Comparison of ENCODE assay signal across 26 cellular contexts in the genomic region with DNA sequence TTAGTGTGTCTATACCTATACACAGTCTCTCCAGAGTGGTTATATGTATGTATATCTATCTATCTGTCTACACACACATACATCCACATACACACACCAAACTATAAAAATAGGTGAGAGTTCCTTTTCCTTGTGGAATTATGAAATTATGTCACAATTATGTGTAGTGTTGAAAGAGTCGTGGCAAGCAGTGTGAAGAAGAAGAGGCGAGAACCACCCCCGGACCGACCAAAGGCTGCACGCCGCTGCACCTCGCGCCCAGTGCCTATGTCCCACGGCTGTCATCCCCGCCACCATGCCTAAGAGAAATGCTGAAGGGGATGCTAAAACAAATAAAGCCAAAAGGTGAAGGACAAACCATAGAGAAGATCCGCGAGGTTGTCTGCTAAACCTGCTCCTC.
DNase-seq lines count a peak whose midpoint lies in the region; ATAC-seq, FAIRE-seq and TF ChIP-seq lines count a peak whose summit lies in the region.
"Had no signal": no experiment of that assay in that cellular context is flagged by ENCODE, and none has a peak within 500 bp of the region (broad histone marks: within the 10 kb centered on the region; RNA-seq: fewer than 3 reads in every experiment).

No MANE protein-coding gene starts in this region.

- no peaks in the 10 kb centered on the region for H3K9me3 Mint-ChIP-seq in neural progenitor cell
- H3K9me3 Mint-ChIP-seq: CD4-positive, alpha-beta T cell; CD8-positive, alpha-beta memory T cell had no signal

- peaks cover 2% of the 10 kb centered on the region for H3K27me3 Mint-ChIP-seq in neural progenitor cell (ENCODE audit: insufficient read depth, low read depth)
- H3K27me3 Mint-ChIP-seq: CD4-positive, alpha-beta T cell had no signal

- H3K36me3 ChIP-seq in HepG2 (replicated peaks in 1 of 2; ENCODE audit: control insufficient read depth in 1 of 2, insufficient read depth in 2 of 2, low read length in 2 of 2) (no peaks in the 10 kb centered on the region), right lobe of liver (no peaks in the 10 kb centered on the region), lower lobe of right lung (no peaks in the 10 kb centered on the region), neural progenitor cell (no peaks in the 10 kb centered on the region), MG63 (no peaks in the 10 kb centered on the region), brain microvascular endothelial cell (replicated peaks) (no peaks in the 10 kb centered on the region)
- H3K36me3 ChIP-seq: BE2C; BLaER1 treated with 17β-estradiol and CSF1 and Interleukin-3, amounts not matched to agents 10 nM and 100 nM had no signal

- no peaks in the 10 kb centered on the region for H3K4me1 Mint-ChIP-seq in neural progenitor cell
- H3K4me1 Mint-ChIP-seq: CD8-positive, alpha-beta memory T cell had no signal

- H3K27me3 ChIP-seq in HepG2 (ENCODE audit: control insufficient read depth in 1 of 2, insufficient read depth in 2 of 2, low read length in 2 of 2) (no peaks in the 10 kb centered on the region), right lobe of liver (no peaks in the 10 kb centered on the region), lower lobe of right lung (ENCODE audit: low read depth) (no peaks in the 10 kb centered on the region), neural progenitor cell (no peaks in the 10 kb centered on the region), MG63 (no peaks in the 10 kb centered on the region), brain microvascular endothelial cell (replicated peaks) (no peaks in the 10 kb centered on the region)
- H3K27me3 ChIP-seq: BE2C; BLaER1 treated with 17β-estradiol and CSF1 and Interleukin-3, amounts not matched to agents 10 nM and 100 nM had no signal

- FAIRE-seq in HepG2 (lab: Jason Lieb, UNC): no peak
- FAIRE-seq: A549, D721Med, GM12891, H1 had no signal

- TF ChIP-seq POLR2A in HepG2 (IDR thresholded peaks at IDR 0.05; ENCODE audit: insufficient read depth in 1 of 2, low read depth in 2 of 2, low read length in 2 of 2) (no peak), right lobe of liver (IDR thresholded peaks at IDR 0.05) (no peak)

- WGBS in HepG2 (ENCODE audit: low lambda C conversion rate): 45% methylated on average over 12 of the region's 12 CpGs
- WGBS in right lobe of liver (ENCODE audit: insufficient coverage, low coverage, low lambda C conversion rate, missing lambda C conversion rate): 78% methylated on average over 12 of the region's 12 CpGs

- no TSS peak for BruUV-seq in HepG2 (replicated peaks; lab: Mats Ljungman, UMichigan)

- no peak overlapping the region for H2AFZ ChIP-seq in HepG2 (ENCODE audit: low read length)
- H2AFZ ChIP-seq in neural progenitor cell (replicated peaks): no peak overlapping the region
- H2AFZ ChIP-seq: GM23248 had no signal

- POLR2A ChIA-PET in HepG2 (lab: Yijun Ruan, JAX): no interaction called here

- CTCF ChIA-PET in HepG2 (lab: Yijun Ruan, JAX; ENCODE audit: low intra/inter-chr PET ratio, low total read pairs): no interaction called here

- peak overlapping the region; percentile 10 for H3K27ac Mint-ChIP-seq in neural progenitor cell
- H3K27ac Mint-ChIP-seq: CD4-positive, alpha-beta T cell; CD8-positive, alpha-beta memory T cell had no signal

- H3K4me3 ChIP-seq in HepG2 (replicated peaks in 1 of 3; ENCODE audit: insufficient read depth in 1 of 3, low read depth in 2 of 3, low read length in 3 of 3): no peak overlapping the region
- no peak overlapping the region for H3K4me3 ChIP-seq in right lobe of liver
- H3K4me3 ChIP-seq in lower lobe of right lung: no peak overlapping the region
- H3K4me3 ChIP-seq in neural progenitor cell: no peak overlapping the region
- no peak overlapping the region for H3K4me3 ChIP-seq in MG63
- H3K4me3 ChIP-seq in brain microvascular endothelial cell (ENCODE audit: low read depth, low read length): no peak overlapping the region
- H3K4me3 ChIP-seq: A549; BLaER1 treated with 17β-estradiol and CSF1 and Interleukin-3, amounts not matched to agents 10 nM and 100 nM; GM23248 had no signal

- TF ChIP-seq CTCF in HepG2 (CRISPR knock-in tag; IDR thresholded peaks at IDR 0.05) (no peak), right lobe of liver (IDR thresholded peaks at IDR 0.05) (no peak), lower lobe of right lung (IDR thresholded peaks at IDR 0.05) (no peak), neural progenitor cell (IDR thresholded peaks at IDR 0.05) (no peak), brain microvascular endothelial cell (IDR thresholded peaks at IDR 0.05; ENCODE audit: low read depth, low read length, missing control alignments) (no peak)

- TF ChIP-seq EP300 in HepG2 (IDR thresholded peaks at IDR 0.05; ENCODE audit: low read depth in 2 of 2, low read length in 2 of 2): no peak
- no peak for TF ChIP-seq EP300 in HepG2 (CRISPR knock-in tag; IDR thresholded peaks at IDR 0.05; ENCODE audit: borderline replicate concordance)

- no peaks in the 10 kb centered on the region for H3F3A ChIP-seq in neural progenitor cell (ENCODE audit: low read depth)

- H4K20me1 ChIP-seq in HepG2 (ENCODE audit: insufficient read depth, low read length): no peaks in the 10 kb centered on the region
- H4K20me1 ChIP-seq in neural progenitor cell (ENCODE audit: low read depth): no peaks in the 10 kb centered on the region
- H4K20me1 ChIP-seq: BLaER1 treated with 17β-estradiol and CSF1 and Interleukin-3, amounts not matched to agents 10 nM and 100 nM had no signal

- intact Hi-C loops in HepG2 (cut with micrococcal nuclease; ENCODE audit: unreplicated experiment) (no loop called here), right lobe of liver (cut with DNase I) (no loop called here), lower lobe of right lung (cut with DNase I) (no loop called here)

- ATAC-seq in HepG2 (no peak), right lobe of liver (no peak), lower lobe of right lung (peak in 1 of 2 donors; percentile 50), HG03025 (IDR thresholded peaks at IDR 0.05; ENCODE audit: low FRiP score, unreplicated experiment) (no peak)
- ATAC-seq: A549 had no signal

- no peaks in the 10 kb centered on the region for H3K36me3 Mint-ChIP-seq in neural progenitor cell
- H3K36me3 Mint-ChIP-seq: CD14-positive monocyte; CD8-positive, alpha-beta memory T cell had no signal

- in situ Hi-C loops in HepG2 (cut with HindIII; ENCODE audit: extremely low pct_ligation_motif_present, low pct_unique_long_range_greater_than_20kb): no loop called here
- in situ Hi-C loops in brain microvascular endothelial cell (cut with HindIII; ENCODE audit: low pct_ligation_motif_present, low sequenced_read_pairs): loop anchor here (25.0 kb wide), 2 partner anchors 95 to 220 kb away; a partner anchor contains a TSS

- H3K4me1 ChIP-seq in HepG2 (ENCODE audit: insufficient read depth, low read length) (no peaks in the 10 kb centered on the region), right lobe of liver (no peaks in the 10 kb centered on the region), lower lobe of right lung (no peaks in the 10 kb centered on the region), neural progenitor cell (no peaks in the 10 kb centered on the region)
- H3K4me1 ChIP-seq: BE2C had no signal

- TF ChIP-seq RAD21 in HepG2 (CRISPR knock-in tag; IDR thresholded peaks at IDR 0.05): no peak

- no peak overlapping the region for H3K9ac ChIP-seq in HepG2 (ENCODE audit: insufficient read depth, low read depth, low read length)
- H3K9ac ChIP-seq in neural progenitor cell: no peak overlapping the region
- H3K9ac ChIP-seq: BLaER1 treated with 17β-estradiol and CSF1 and Interleukin-3, amounts not matched to agents 10 nM and 100 nM; GM23248 had no signal

- H3K4me2 ChIP-seq in HepG2 (ENCODE audit: low read depth, low read length) (no peak overlapping the region), neural progenitor cell (no peak overlapping the region)
- H3K4me2 ChIP-seq: A549; BLaER1 treated with 17β-estradiol and CSF1 and Interleukin-3, amounts not matched to agents 10 nM and 100 nM had no signal

- no peak overlapping the region for H3K4me3 Mint-ChIP-seq in neural progenitor cell
- H3K4me3 Mint-ChIP-seq: CD14-positive monocyte; CD4-positive, alpha-beta T cell; CD8-positive, alpha-beta memory T cell had no signal

- no peaks in the 10 kb centered on the region for H3K9me3 ChIP-seq in HepG2 (ENCODE audit: low read length)
- no peaks in the 10 kb centered on the region for H3K9me3 ChIP-seq in right lobe of liver
- no peaks in the 10 kb centered on the region for H3K9me3 ChIP-seq in lower lobe of right lung
- no peaks in the 10 kb centered on the region for H3K9me3 ChIP-seq in neural progenitor cell (ENCODE audit: low read depth)
- no peaks in the 10 kb centered on the region for H3K9me3 ChIP-seq in MG63
- H3K9me3 ChIP-seq: A549; BE2C; BLaER1 treated with 17β-estradiol and CSF1 and Interleukin-3, amounts not matched to agents 10 nM and 100 nM had no signal

- H3K79me2 ChIP-seq in HepG2 (ENCODE audit: insufficient read depth, low read length): no peaks in the 10 kb centered on the region
- no peaks in the 10 kb centered on the region for H3K79me2 ChIP-seq in neural progenitor cell (ENCODE audit: low read depth)

- H3K27ac ChIP-seq in HepG2 (ENCODE audit: extremely low read length, insufficient read depth, low read length): no peak overlapping the region
- no peak overlapping the region for H3K27ac ChIP-seq in right lobe of liver
- H3K27ac ChIP-seq in lower lobe of right lung: no peak overlapping the region
- no peak overlapping the region for H3K27ac ChIP-seq in neural progenitor cell
- no peak overlapping the region for H3K27ac ChIP-seq in brain microvascular endothelial cell
- H3K27ac ChIP-seq: A549; BLaER1 treated with 17β-estradiol and CSF1 and Interleukin-3, amounts not matched to agents 10 nM and 100 nM; GM23248 had no signal

- DNase-seq in HepG2 (ENCODE audit: low spot score) (no peak), right lobe of liver (no peak), lower lobe of right lung (peak; percentile 47), neural progenitor cell (ENCODE audit: low spot score) (no peak), MG63 (no peak), brain microvascular endothelial cell (no peak)
- DNase-seq: 8988T; ACHN; AML-193; BE2C; CD4-positive, alpha-beta T cell; CD8-positive, alpha-beta memory T cell; DMS 273 treated with DMSO at 0.1 percent for 48 hours; DMS79; EL; GDM1; GM23248; H7; HCEC 1CT had no signal

TF ChIP-seq in HepG2, 621 proteins besides CTCF, POLR2A, EP300 and RAD21 (continues in another document):
- TF ChIP-seq, protein P1, sequence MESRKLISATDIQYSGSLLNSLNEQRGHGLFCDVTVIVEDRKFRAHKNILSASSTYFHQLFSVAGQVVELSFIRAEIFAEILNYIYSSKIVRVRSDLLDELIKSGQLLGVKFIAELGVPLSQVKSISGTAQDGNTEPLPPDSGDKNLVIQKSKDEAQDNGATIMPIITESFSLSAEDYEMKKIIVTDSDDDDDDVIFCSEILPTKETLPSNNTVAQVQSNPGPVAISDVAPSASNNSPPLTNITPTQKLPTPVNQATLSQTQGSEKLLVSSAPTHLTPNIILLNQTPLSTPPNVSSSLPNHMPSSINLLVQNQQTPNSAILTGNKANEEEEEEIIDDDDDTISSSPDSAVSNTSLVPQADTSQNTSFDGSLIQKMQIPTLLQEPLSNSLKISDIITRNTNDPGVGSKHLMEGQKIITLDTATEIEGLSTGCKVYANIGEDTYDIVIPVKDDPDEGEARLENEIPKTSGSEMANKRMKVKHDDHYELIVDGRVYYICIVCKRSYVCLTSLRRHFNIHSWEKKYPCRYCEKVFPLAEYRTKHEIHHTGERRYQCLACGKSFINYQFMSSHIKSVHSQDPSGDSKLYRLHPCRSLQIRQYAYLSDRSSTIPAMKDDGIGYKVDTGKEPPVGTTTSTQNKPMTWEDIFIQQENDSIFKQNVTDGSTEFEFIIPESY (CRISPR knock-in tag; IDR thresholded peaks at IDR 0.05): peak; percentile 22; the same call in 1 of the 2 replicates
